12 cellular contexts compared by ENCODE assay signal in the genomic region with DNA sequence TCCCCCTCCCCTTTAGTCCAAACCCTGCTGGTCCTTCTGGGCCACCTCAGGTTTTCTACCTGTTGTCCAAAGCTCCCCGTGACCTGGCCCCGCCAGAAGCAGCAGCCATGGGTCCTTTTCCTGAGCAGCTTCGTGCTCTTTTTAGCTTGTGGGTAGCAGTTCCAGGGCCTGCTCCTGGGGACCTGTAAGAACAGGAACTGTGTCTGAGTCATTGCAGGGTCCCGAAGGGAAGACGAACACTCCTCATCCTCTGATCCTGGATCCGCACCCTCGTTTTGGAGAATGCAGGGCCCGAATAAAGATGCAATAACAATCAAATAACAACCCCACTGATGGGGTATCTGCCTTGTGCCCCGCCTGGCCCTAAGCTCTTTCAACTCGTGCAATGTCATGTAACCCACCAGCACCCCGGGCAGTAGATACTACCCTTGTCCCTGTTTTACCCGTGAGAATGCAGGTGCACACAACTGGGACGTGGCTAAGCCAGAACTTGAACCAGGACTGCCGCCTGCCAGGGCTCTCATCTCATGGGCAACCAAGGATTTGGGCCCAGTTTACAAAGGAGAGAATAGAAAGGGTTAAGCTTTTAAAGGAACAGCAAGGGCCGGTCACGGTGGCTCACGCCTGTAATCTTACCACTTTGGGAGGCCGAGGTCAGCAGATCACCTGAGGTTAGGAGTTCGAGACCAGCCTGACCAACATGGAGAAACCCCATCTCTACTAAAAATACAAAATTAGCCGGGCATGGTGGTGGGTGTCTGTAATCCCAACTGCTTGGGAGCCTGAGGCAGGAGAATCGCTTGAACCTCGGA. TPM values are rescaled to one million over a fixed set of nuclear protein-coding genes. Genes with fewer than 3 reads are reported as not detected.
DNase-seq lines count a peak whose midpoint lies in the region; ATAC-seq, FAIRE-seq and TF ChIP-seq lines count a peak whose summit lies in the region.
"Had no signal": no experiment of that assay in that cellular context is flagged by ENCODE, and none has a peak within 500 bp of the region (broad histone marks: within the 10 kb centered on the region; RNA-seq: fewer than 3 reads in every experiment).

No MANE protein-coding gene starts in this region.

- no peaks in the 10 kb centered on the region for H3K9me3 Mint-ChIP-seq in osteocyte (ENCODE audit: unreplicated experiment)
- H3K9me3 Mint-ChIP-seq: immature natural killer cell had no signal

- in situ Hi-C loops in GM12878 (cut with MboI) = loop anchor here (25.0 kb wide), 1 partner anchor 154 kb away; no protein-coding TSS in a partner anchor

- no peak for FAIRE-seq in GM12878 (lab: Jason Lieb, UNC)
- FAIRE-seq: TTC549 had no signal

- H3K27ac Mint-ChIP-seq in osteocyte (ENCODE audit: unreplicated experiment) = peak overlapping the region; percentile 82

- BruUV-seq in GM12878 (replicated peaks; lab: Mats Ljungman, UMichigan) = TSS peak; percentile 87

- ATAC-seq in GM12878 = peak; percentile 9; the same call in 2 of the 3 replicates
- ATAC-seq in GM21526 (IDR thresholded peaks at IDR 0.05; ENCODE audit: low FRiP score, unreplicated experiment) = no peak
- ATAC-seq in GM21717 (IDR thresholded peaks at IDR 0.05; ENCODE audit: unreplicated experiment) = no peak

- no peaks in the 10 kb centered on the region for H3K27me3 Mint-ChIP-seq in osteocyte (ENCODE audit: unreplicated experiment)

- H3K27me3 ChIP-seq in Karpas-422 (ENCODE audit: low read length) = no peaks in the 10 kb centered on the region
- no peaks in the 10 kb centered on the region for H3K27me3 ChIP-seq in GM12878 (replicated peaks in 1 of 2; ENCODE audit: control insufficient read depth in 2 of 2, insufficient read depth in 2 of 2, low read length in 1 of 2)

- TF ChIP-seq RAD21 in GM12878 (IDR thresholded peaks at IDR 0.05; ENCODE audit: insufficient read depth, low read depth, low read length) = no peak

- CTCF ChIA-PET in GM12878 (lab: Yijun Ruan, JAX) = interaction anchor here (0.7 to 5.0 kb wide), 19 partner anchors 24 to 168 kb away, joined by 3 to 42 read pairs (median 5); partner anchors contain the start of gene NEK6

- H3K9ac ChIP-seq in Karpas-422 (ENCODE audit: low read length) (peak overlapping the region; percentile 52), GM12878 (ENCODE audit: control insufficient read depth, insufficient read depth, low read length) (peak overlapping the region; percentile 49)

- H3K27ac ChIP-seq in Karpas-422 (ENCODE audit: low read length) (peak overlapping the region; percentile 90), GM12878 (ENCODE audit: control insufficient read depth, insufficient read depth) (peak overlapping the region; percentile 91)

- H4K20me1 ChIP-seq in Karpas-422 (ENCODE audit: insufficient read depth, low read depth, low read length) (peaks cover 81% of the 10 kb centered on the region), GM12878 (ENCODE audit: control insufficient read depth, insufficient read depth) (peaks cover under 1% of the 10 kb centered on the region)

- RAD21 ChIA-PET in GM12878 (lab: Charles Lee; ENCODE audit: unreplicated experiment) = interaction anchor here (0.8 to 5.1 kb wide), 16 partner anchors 14 to 169 kb away, joined by 3 to 74 read pairs (median 8); partner anchors contain the start of gene NEK6

- no peak for TF ChIP-seq POLR2A in GM12878 (IDR thresholded peaks at IDR 0.05; ENCODE audit: low read depth, low read length)

- DNase-seq in GM12865 (ENCODE audit: low read depth) = peak; percentile 79
- DNase-seq in Karpas-422 = no peak
- DNase-seq in GM12878 (ENCODE audit: low read depth, low spot score) = no peak
- DNase-seq in osteocyte (ENCODE audit: extremely low spot score, unreplicated experiment) = no peak
- DNase-seq in kidney glomerular epithelial cell (lab: John Stamatoyannopoulos, UW) = no peak
- DNase-seq: activated effector memory CD4-positive, alpha-beta T cell treated with Interleukin-2 at 50 U/mL for 16 hours; cerebellar nuclear complex; NCI-H1436 treated with DMSO at 0.1 percent for 48 hours had no signal

- peaks cover 100% of the 10 kb centered on the region for H3K79me2 ChIP-seq in Karpas-422 (ENCODE audit: low read length)
- H3K79me2 ChIP-seq in GM12878 (ENCODE audit: control insufficient read depth, insufficient read depth, low read length) = peaks cover 99% of the 10 kb centered on the region

- POLR2A ChIA-PET in GM12878 (lab: Charles Lee) = interaction anchor here (0.7 to 5.4 kb wide), 13 partner anchors 11 to 154 kb away, joined by 3 to 45 read pairs (median 5); no protein-coding TSS in a partner anchor

- no peak overlapping the region for H2AFZ ChIP-seq in Karpas-422 (ENCODE audit: low read length)
- H2AFZ ChIP-seq in GM12878 (ENCODE audit: control insufficient read depth, low read depth, low read length) = no peak overlapping the region

- TF ChIP-seq CTCF in GM12865 (IDR thresholded peaks at IDR 0.05; ENCODE audit: insufficient read depth, low read depth, low read length, missing control alignments) = no peak
- TF ChIP-seq CTCF in GM12878 (IDR thresholded peaks at IDR 0.05 in 2 of 3, conservative IDR thresholded peaks at IDR 0.05 in 1 of 3; ENCODE audit: control insufficient read depth in 2 of 3, extremely low read depth in 1 of 3, insufficient read depth in 1 of 3, low read depth in 3 of 3, low read length in 3 of 3) = no peak
- no peak for TF ChIP-seq CTCF in osteocyte (IDR thresholded peaks at IDR 0.05)

- TF ChIP-seq EP300 in GM12878 (IDR thresholded peaks at IDR 0.05; ENCODE audit: borderline replicate concordance in 1 of 2, control insufficient read depth in 1 of 2, low read depth in 2 of 2, low read length in 2 of 2) = no peak

- H3K4me2 ChIP-seq in Karpas-422 (ENCODE audit: low read depth, low read length, poor library complexity, severe bottlenecking) = peak overlapping the region; percentile 42
- H3K4me2 ChIP-seq in GM12878 (ENCODE audit: control insufficient read depth, insufficient read depth) = peak overlapping the region; percentile 77

- H3K4me3 Mint-ChIP-seq in osteocyte (ENCODE audit: unreplicated experiment) = no peak overlapping the region

- no peaks in the 10 kb centered on the region for H3K9me2 ChIP-seq in Karpas-422 (replicated peaks; ENCODE audit: insufficient read depth, low read length)

- H3K4me1 Mint-ChIP-seq in osteocyte (ENCODE audit: unreplicated experiment) = peaks cover 84% of the 10 kb centered on the region

- peaks cover 11% of the 10 kb centered on the region for H3K36me3 Mint-ChIP-seq in osteocyte (ENCODE audit: unreplicated experiment)
- H3K36me3 Mint-ChIP-seq: immature natural killer cell had no signal

- H3K4me3 ChIP-seq in GM12865 (ENCODE audit: low read depth, low read length) (peak overlapping the region; percentile 45), Karpas-422 (ENCODE audit: low read length) (no peak overlapping the region), GM12878 (peak overlapping the region; percentile 56; the same call in 1 of the 2 replicates)

- H3K9me3 ChIP-seq in Karpas-422 (ENCODE audit: low read length) (no peaks in the 10 kb centered on the region), GM12878 (replicated peaks; ENCODE audit: control insufficient read depth, insufficient read depth, low read length) (no peaks in the 10 kb centered on the region)

- H3K36me3 ChIP-seq in Karpas-422 (ENCODE audit: insufficient read depth, low read length) (peaks cover 13% of the 10 kb centered on the region; the same call in 1 of the 2 replicates), GM12878 (ENCODE audit: control insufficient read depth in 2 of 2, insufficient read depth in 2 of 2, low read length in 1 of 2) (peaks cover 21 to 30% of the 10 kb centered on the region in 2 experiments)

- H3K4me1 ChIP-seq in Karpas-422 (ENCODE audit: low read length) (peaks cover 95% of the 10 kb centered on the region), GM12878 (ENCODE audit: control insufficient read depth, insufficient read depth, low read length) (peaks cover 99% of the 10 kb centered on the region)

- intact Hi-C loops in GM12878 (cut with micrococcal nuclease; ENCODE audit: unreplicated experiment) = loop anchor here (1.0 to 2.0 kb wide), 4 partner anchors 26 to 164 kb away; no protein-coding TSS in a partner anchor

- SMC1A ChIA-PET in GM12878 (lab: Charles Lee; ENCODE audit: uncharacterized antibody, unreplicated experiment) = interaction anchor here (0.6 to 9.9 kb wide), 18 partner anchors 14 to 331 kb away, joined by 3 to 132 read pairs (median 8); partner anchors contain the start of gene NEK6

- 27% methylated on average over 22 of the region's 22 CpGs for WGBS in GM12878 (ENCODE audit: insufficient coverage, insufficient replicate concordance, low lambda C conversion rate, missing lambda C conversion rate)

TF ChIP-seq in GM12878, 131 proteins besides CTCF, POLR2A, EP300 and RAD21 (continues in another document):
- TF ChIP-seq IKZF1 (conservative IDR thresholded peaks at IDR 0.05) = peak; percentile 36; the same call in 1 of the 2 replicates

RNA-seq across cellular contexts. Expression of gene NEK6, which starts 33.2 kb away (rescaled TPM):
- 77.9 and 93.3 TPM in 2 replicates for total RNA-seq in Karpas-422 (2014; rRNA removed; shearing (Covaris generic); ENCODE audit: low replicate concordance)
- 174 and 184 TPM in 2 replicates for total RNA-seq in GM12878 (2013; cell fraction: nucleolus; rRNA removed)
- total RNA-seq in GM12878 (2014; rRNA removed) = 50.0 and 58.0 TPM in 2 replicates
- total RNA-seq in GM12878 (2014; rRNA removed; fragmentation: Illumina TruSeq; extraction: Trizol) = 51.8 and 53.8 TPM in 2 replicates
- total RNA-seq in GM12878 (2021) = 136 and 142 TPM in 2 replicates
- 62.2 TPM for polyA plus RNA-seq in GM12878 (2011; ENCODE audit: low read depth)
- 131 and 161 TPM in 2 replicates for polyA plus RNA-seq in GM12878 (2011; rRNA removed)
- polyA plus RNA-seq in GM12878 (2011; cell fraction: cytosol; rRNA removed) = 171 and 176 TPM in 2 replicates
- polyA plus RNA-seq in GM12878 (2011; cell fraction: nucleus; rRNA removed) = 186 and 192 TPM in 2 replicates
- 79.3 and 129 TPM in 2 replicates for polyA plus RNA-seq in GM12878 (2012)
- polyA plus RNA-seq in GM12878 (2014; fragmentation: Illumina TruSeq; extraction: Trizol) = 68.6 and 87.1 TPM in 2 replicates
- polyA plus RNA-seq in GM12878 (2014; fragmentation: Nextera tagmentation; extraction: Ambion mirVana) = 10 to 100 TPM; 31.3 to 33.2 TPM
- 91.3 and 96.0 TPM in 2 replicates for polyA plus RNA-seq in GM12878 (2014; rRNA removed)
- 100 to 1,000 TPM in 1 of 2 experiments, 10 to 100 TPM in 1; 97.0 to 104 TPM for polyA plus RNA-seq in GM12878 (2016; fragmentation: Nextera tagmentation; extraction: Ambion mirVana)
- 210 and 248 TPM in 2 replicates for polyA minus RNA-seq in GM12878 (2011; rRNA and poly(A)+ RNA removed)
- polyA minus RNA-seq in GM12878 (2011; cell fraction: cytosol; rRNA and poly(A)+ RNA removed) = 53.5 and 58.5 TPM in 2 replicates
- 60.7 and 78.1 TPM in 2 replicates for polyA minus RNA-seq in GM12878 (2011; cell fraction: nucleus; rRNA and poly(A)+ RNA removed)
- total RNA-seq in osteocyte = 111 and 115 TPM in 2 replicates
